ENCODE assay signal across 1 cellular context in genomic region chr11:46012185-46012584, GRCh38.
A peak's percentile ranks its signal among the peaks of the same experiment; 100 is the strongest.
TF ChIP-seq lines count a peak whose summit lies in the region.

No MANE protein-coding gene starts in this region.

TF ChIP-seq in H1, 55 proteins besides CTCF, POLR2A, EP300 and RAD21:
- TF ChIP-seq CBX5 (IDR thresholded peaks at IDR 0.05; ENCODE audit: low read depth, low read length) (no peak), CEBPB (IDR thresholded peaks at IDR 0.05; ENCODE audit: low read depth, low read length) (peak; percentile 82), NANOG (IDR thresholded peaks at IDR 0.05; ENCODE audit: insufficient read depth, low read depth, low read length, poor library complexity, severe bottlenecking) (peak; percentile 55)
